Comparison of ENCODE assay signal across 8 cellular contexts in the genomic region with DNA sequence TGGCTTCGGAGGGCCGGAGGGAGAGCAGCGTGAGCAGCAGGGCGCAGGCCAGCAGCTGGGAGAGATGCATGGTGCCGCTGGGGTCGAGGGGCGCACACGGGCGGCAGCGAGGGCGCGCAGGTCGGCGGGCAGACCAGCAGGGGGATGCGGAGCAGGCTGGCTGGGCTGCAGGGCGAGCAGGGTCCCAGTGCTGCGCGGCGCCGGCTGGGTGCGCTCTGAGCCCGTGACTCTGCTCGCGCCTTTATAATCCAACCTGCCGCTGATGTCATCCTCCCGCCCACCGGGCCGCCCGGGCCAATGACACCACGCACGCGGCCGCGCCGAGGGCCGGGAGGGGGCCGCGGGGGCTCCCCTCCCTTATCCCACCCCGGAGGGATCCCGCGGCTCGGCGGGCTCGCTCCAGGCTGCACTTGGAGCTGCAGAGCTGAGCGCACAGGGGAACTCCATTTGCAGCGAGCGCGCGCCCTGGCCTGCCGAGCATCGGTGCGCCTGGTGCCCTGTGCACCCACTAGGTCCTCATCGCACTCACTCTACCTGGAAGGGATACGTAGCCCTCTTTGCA. TPM values are rescaled to one million over a fixed set of nuclear protein-coding genes. Genes with fewer than 3 reads are reported as not detected.
A peak's percentile ranks its signal among the peaks of the same experiment; 100 is the strongest.
DNase-seq lines count a peak whose midpoint lies in the region; ATAC-seq and TF ChIP-seq lines count a peak whose summit lies in the region.

TSS of gene NPPC (minus strand) at position 217 of the 562 bp plus-strand sequence. CDS start at position 70, 147 bp downstream.

- intact Hi-C loops in activated CD4-positive, alpha-beta memory T cell treated with anti-CD3 and anti-CD28 coated beads for 36 hours (cut with micrococcal nuclease): loop anchor here (2.0 to 5.0 kb wide), 2 partner anchors 213 to 306 kb away; no protein-coding TSS in a partner anchor

- CTCF ChIA-PET in activated CD4-positive, alpha-beta memory T cell treated with anti-CD3 and anti-CD28 coated beads for 36 hours (lab: Charles Lee): interaction anchor here (0.6 to 8.6 kb wide), 22 partner anchors 20 to 408 kb away, joined by 3 to 127 read pairs (median 4); no protein-coding TSS in a partner anchor

- no peaks in the 10 kb centered on the region for H3K36me3 Mint-ChIP-seq in activated CD4-positive, alpha-beta memory T cell treated with anti-CD3 and anti-CD28 coated beads for 36 hours
- peaks cover 8% of the 10 kb centered on the region for H3K36me3 Mint-ChIP-seq in endothelial cell (ENCODE audit: low read depth, unreplicated experiment)

- DNase-seq in ELF-1 (ENCODE audit: low read depth, low spot score) (peak; percentile 89), NCI-H446 treated with DMSO at 0.1 percent for 48 hours (lab: John Stamatoyannopoulos, UW) (peak; percentile 1), endothelial cell (ENCODE audit: low spot score) (peak; percentile 74), middle frontal gyrus (ENCODE audit: extremely low spot score, low spot score) (peak; percentile 15), hepatic stellate cell (ENCODE audit: low spot score) (no peak)
- peak; percentile 81 for DNase-seq in activated CD4-positive, alpha-beta memory T cell treated with anti-CD3 and anti-CD28 coated beads for 36 hours
- peak; percentile 21 to 60 for DNase-seq in stimulated activated CD8-positive, alpha-beta memory T cell treated with anti-CD3 and anti-CD28 coated beads, Interleukin-7, amount 100 ng/mL, for 4 hours (ENCODE audit: low read depth in 2 of 2)

- POLR2A ChIA-PET in activated CD4-positive, alpha-beta memory T cell treated with anti-CD3 and anti-CD28 coated beads for 36 hours (lab: Charles Lee): no interaction called here

- no peaks in the 10 kb centered on the region for H3K9me3 Mint-ChIP-seq in activated CD4-positive, alpha-beta memory T cell treated with anti-CD3 and anti-CD28 coated beads for 36 hours
- H3K9me3 Mint-ChIP-seq in endothelial cell (ENCODE audit: unreplicated experiment): no peaks in the 10 kb centered on the region

- peak; percentile 58 for TF ChIP-seq CTCF in endothelial cell (IDR thresholded peaks at IDR 0.05; ENCODE audit: unreplicated experiment)

- peaks cover 10% of the 10 kb centered on the region for H3K4me1 Mint-ChIP-seq in activated CD4-positive, alpha-beta memory T cell treated with anti-CD3 and anti-CD28 coated beads for 36 hours (ENCODE audit: low read depth)
- H3K4me1 Mint-ChIP-seq in endothelial cell (ENCODE audit: unreplicated experiment): peaks cover 37% of the 10 kb centered on the region

- ATAC-seq in HG02885 (IDR thresholded peaks at IDR 0.05; ENCODE audit: poor library complexity, unreplicated experiment): peak; percentile 76

- peak within 1 kb of the TSS; percentile 60 for H3K4me3 Mint-ChIP-seq in activated CD4-positive, alpha-beta memory T cell treated with anti-CD3 and anti-CD28 coated beads for 36 hours
- peak within 1 kb of the TSS; percentile 81 for H3K4me3 Mint-ChIP-seq in endothelial cell (ENCODE audit: unreplicated experiment)

- H3K27me3 Mint-ChIP-seq in activated CD4-positive, alpha-beta memory T cell treated with anti-CD3 and anti-CD28 coated beads for 36 hours: peaks cover 52% of the 10 kb centered on the region
- peaks cover 12% of the 10 kb centered on the region for H3K27me3 Mint-ChIP-seq in endothelial cell (ENCODE audit: unreplicated experiment)

- no peak within 1 kb of the TSS for H3K27ac Mint-ChIP-seq in activated CD4-positive, alpha-beta memory T cell treated with anti-CD3 and anti-CD28 coated beads for 36 hours
- no peak within 1 kb of the TSS for H3K27ac Mint-ChIP-seq in endothelial cell (ENCODE audit: unreplicated experiment)

RNA-seq across cellular contexts. Expression of gene NPPC, which starts in this region (rescaled TPM):
- under 1 TPM in 1 of 2 experiments, not detected in 1; 0.22 TPM for total RNA-seq in activated CD4-positive, alpha-beta memory T cell treated with anti-CD3 and anti-CD28 coated beads for 36 hours
- total RNA-seq in endothelial cell (ENCODE audit: unreplicated experiment): 11.4 TPM

Comparison
In these comparisons a context has a peak if more than half of its experiments do, and no peak if none do; other contexts are left out.
1. RNA of gene NPPC (total RNA-seq): 11.4 TPM in endothelial cell (single experiment); 0.22 TPM in activated CD4-positive, alpha-beta memory T cell treated with anti-CD3 and anti-CD28 coated beads for 36 hours; every median in the first group is over 10 times any median in the second.
2. Peak in DNase-seq in activated CD4-positive, alpha-beta memory T cell treated with anti-CD3 and anti-CD28 coated beads for 36 hours; RNA of the gene not detected or under 1 TPM.